In the genomic region with DNA sequence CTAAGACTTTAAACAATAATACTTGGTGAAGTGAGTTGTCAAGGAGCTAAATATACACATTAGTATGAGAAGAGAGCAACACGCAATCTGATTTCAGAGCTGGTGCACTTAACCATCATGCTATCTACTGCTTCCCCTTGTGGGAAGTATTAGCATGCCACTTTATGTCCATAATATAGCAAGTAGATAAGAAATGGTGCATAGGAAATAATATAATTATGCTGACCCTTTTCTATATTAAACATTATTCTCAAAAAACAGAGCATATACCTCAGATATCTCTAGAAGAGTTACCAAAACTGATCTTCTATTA, we compare ENCODE assay signal across 17 cellular contexts.
A peak's percentile ranks its signal among the peaks of the same experiment; 100 is the strongest.
DNase-seq lines count a peak whose midpoint lies in the region; ATAC-seq and TF ChIP-seq lines count a peak whose summit lies in the region.
"Had no signal": no experiment of that assay in that cellular context is flagged by ENCODE, and none has a peak within 500 bp of the region (broad histone marks: within the 10 kb centered on the region; RNA-seq: fewer than 3 reads in every experiment).

No MANE protein-coding gene starts in this region.

- H3K4me3 ChIP-seq in lower lobe of right lung, result no peak overlapping the region
- no peak overlapping the region for H3K4me3 ChIP-seq in adrenal gland
- H3K4me3 ChIP-seq: left ventricle myocardium inferior, upper lobe of left lung had no signal

- H3K4me1 ChIP-seq in lower lobe of right lung (peaks cover 17% of the 10 kb centered on the region), adrenal gland (replicated peaks in 1 of 2) (peaks cover 6 to 12% of the 10 kb centered on the region in 2 donors)

- H3K27me3 ChIP-seq in lower lobe of right lung (ENCODE audit: low read depth) (no peaks in the 10 kb centered on the region), adrenal gland (no peaks in the 10 kb centered on the region)
- H3K27me3 ChIP-seq: upper lobe of left lung had no signal

- TF ChIP-seq CTCF in VCaP (conservative IDR thresholded peaks at IDR 0.05), result peak; percentile 43
- TF ChIP-seq CTCF in lower lobe of right lung (IDR thresholded peaks at IDR 0.05), result no peak
- TF ChIP-seq CTCF in adrenal gland (IDR thresholded peaks at IDR 0.05), result no peak

- WGBS in adrenal gland, 4 donors, result 84 to 96% (median 95%) methylated on average over 1 of the region's 1 CpG

- no peak for TF ChIP-seq POLR2A in adrenal gland (IDR thresholded peaks at IDR 0.05)

- DNase-seq in DMS53 (lab: John Stamatoyannopoulos, UW) (peak; percentile 38), DMS53 treated with DMSO at 0.1 percent for 48 hours (lab: John Stamatoyannopoulos, UW; ENCODE audit: unreplicated experiment) (no peak), NCI-H1105 treated with DMSO at 0.1 percent for 48 hours (lab: John Stamatoyannopoulos, UW) (peak; percentile 79), lower lobe of right lung (no peak), DMS 273 (lab: John Stamatoyannopoulos, UW; ENCODE audit: unreplicated experiment) (no peak), adrenal gland (no peak)
- DNase-seq: C1 segment of cervical spinal cord; effector CD4-positive, alpha-beta T cell; glutamatergic neuron; left ventricle myocardium inferior; RPMI8226; stimulated activated CD4-positive, alpha-beta T cell treated with anti-CD3 and anti-CD28 coated beads, Interleukin-12 subunit alpha, Interleukin-12 subunit beta, amount 100 ng/mL, for 4 hours; upper lobe of left lung had no signal

- H3K27ac ChIP-seq in VCaP (peak overlapping the region; percentile 44), lower lobe of right lung (peak overlapping the region; percentile 25), adrenal gland (no peak overlapping the region)
- H3K27ac ChIP-seq: 22Rv1, left ventricle myocardium inferior had no signal

- H3K36me3 ChIP-seq in lower lobe of right lung, result no peaks in the 10 kb centered on the region
- no peaks in the 10 kb centered on the region for H3K36me3 ChIP-seq in adrenal gland (replicated peaks in 1 of 2)
- H3K36me3 ChIP-seq: left ventricle myocardium inferior, upper lobe of left lung had no signal

- ATAC-seq in lower lobe of right lung (peak in 1 of 2 donors; percentile 72), HG02870 (IDR thresholded peaks at IDR 0.05; ENCODE audit: unreplicated experiment) (no peak)
- ATAC-seq: activated naive CD4-positive, alpha-beta T cell treated with anti-CD3 and anti-CD28 coated beads, Interleukin-2, amount 50 U/mL, for 72 hours had no signal

- intact Hi-C loops in lower lobe of right lung (cut with DNase I) (no loop called here), adrenal gland (cut with DNase I) (no loop called here)

- H3K9me3 ChIP-seq in lower lobe of right lung (no peaks in the 10 kb centered on the region), adrenal gland (replicated peaks in 1 of 3) (no peaks in the 10 kb centered on the region)
- H3K9me3 ChIP-seq: left ventricle myocardium inferior, upper lobe of left lung had no signal

Comparison
In these comparisons a context has a peak if more than half of its experiments do, and no peak if none do; other contexts are left out.
1. DNase-seq: peak in DMS53 (single experiment) and NCI-H1105 treated with DMSO at 0.1 percent for 48 hours (single experiment); none in DMS53 treated with DMSO at 0.1 percent for 48 hours (single experiment), lower lobe of right lung (single experiment), DMS 273 (single experiment) and adrenal gland (0 of 7).
2. H3K27ac ChIP-seq: peak in VCaP (single experiment) and lower lobe of right lung (single experiment); none in adrenal gland (0 of 5).